Comparison of ENCODE assay signal across 8 cellular contexts in genomic region chr9:90774682-90775081, GRCh38. TPM values are rescaled to one million over a fixed set of nuclear protein-coding genes. Genes with fewer than 3 reads are reported as not detected.
DNase-seq lines count a peak whose midpoint lies in the region; ATAC-seq and TF ChIP-seq lines count a peak whose summit lies in the region.

No MANE protein-coding gene starts in this region.

- peak; percentile 91 for ATAC-seq in GM19455 (IDR thresholded peaks at IDR 0.05; ENCODE audit: unreplicated experiment)
- ATAC-seq in HG03280 (IDR thresholded peaks at IDR 0.05; ENCODE audit: unreplicated experiment), result peak; percentile 80
- ATAC-seq in activated naive CD4-positive, alpha-beta T cell treated with anti-CD3 and anti-CD28 coated beads, Interleukin-2, amount 50 U/mL, for 72 hours, result no peak
- ATAC-seq in Right ventricle myocardium inferior, result no peak

- peak; percentile 44 for TF ChIP-seq CTCF in GM12864 (IDR thresholded peaks at IDR 0.05; ENCODE audit: low read depth, low read length, missing control alignments)

- DNase-seq in GM12864 (ENCODE audit: low read depth), result peak; percentile 88
- peak; percentile 44 for DNase-seq in UCSD-AML1 (lab: John Stamatoyannopoulos, UW; ENCODE audit: unreplicated experiment)
- DNase-seq in activated naive CD4-positive, alpha-beta T cell treated with anti-CD3 and anti-CD28 coated beads, Interleukin-2, amount 50 U/mL, for 72 hours (ENCODE audit: low spot score in 2 of 2), result no peak
- DNase-seq in SW 1271 (lab: John Stamatoyannopoulos, UW), result no peak
- no peak for DNase-seq in mucosa of gallbladder (ENCODE audit: low spot score)
- DNase-seq in Right ventricle myocardium inferior (ENCODE audit: missing footprints), result no peak

- H3K27ac Mint-ChIP-seq in activated naive CD4-positive, alpha-beta T cell treated with anti-CD3 and anti-CD28 coated beads, Interleukin-2, amount 50 U/mL, for 72 hours, result no peak overlapping the region

- no peaks in the 10 kb centered on the region for H3K36me3 Mint-ChIP-seq in activated naive CD4-positive, alpha-beta T cell treated with anti-CD3 and anti-CD28 coated beads, Interleukin-2, amount 50 U/mL, for 72 hours

- no peaks in the 10 kb centered on the region for H3K9me3 Mint-ChIP-seq in activated naive CD4-positive, alpha-beta T cell treated with anti-CD3 and anti-CD28 coated beads, Interleukin-2, amount 50 U/mL, for 72 hours

- H3K4me3 ChIP-seq in GM12864 (ENCODE audit: low read depth, low read length), result no peak overlapping the region

- intact Hi-C loops in Right ventricle myocardium inferior (cut with DNase I), result no loop called here

RNA-seq across cellular contexts. Expression of gene SYK, which starts 26.9 kb away (rescaled TPM):
- total RNA-seq in activated naive CD4-positive, alpha-beta T cell treated with anti-CD3 and anti-CD28 coated beads, Interleukin-2, amount 50 U/mL, for 72 hours, result under 1 TPM; 0.16 to 0.29 TPM
- total RNA-seq in mucosa of gallbladder, result 42.9 TPM
- 4.2 TPM for total RNA-seq in Right ventricle myocardium inferior

Comparison
In these comparisons a context has a peak if more than half of its experiments do, and no peak if none do; other contexts are left out.
1. DNase-seq: peak in GM12864 (single experiment) and UCSD-AML1 (single experiment); none in activated naive CD4-positive, alpha-beta T cell treated with anti-CD3 and anti-CD28 coated beads, Interleukin-2, amount 50 U/mL, for 72 hours (0 of 2), SW 1271 (0 of 2), mucosa of gallbladder (single experiment) and Right ventricle myocardium inferior (single experiment).
2. ATAC-seq: peak in GM19455 (single experiment) and HG03280 (single experiment); none in activated naive CD4-positive, alpha-beta T cell treated with anti-CD3 and anti-CD28 coated beads, Interleukin-2, amount 50 U/mL, for 72 hours (0 of 2) and Right ventricle myocardium inferior (single experiment).